ENCODE assay signal across 18 cellular contexts in the genomic region with DNA sequence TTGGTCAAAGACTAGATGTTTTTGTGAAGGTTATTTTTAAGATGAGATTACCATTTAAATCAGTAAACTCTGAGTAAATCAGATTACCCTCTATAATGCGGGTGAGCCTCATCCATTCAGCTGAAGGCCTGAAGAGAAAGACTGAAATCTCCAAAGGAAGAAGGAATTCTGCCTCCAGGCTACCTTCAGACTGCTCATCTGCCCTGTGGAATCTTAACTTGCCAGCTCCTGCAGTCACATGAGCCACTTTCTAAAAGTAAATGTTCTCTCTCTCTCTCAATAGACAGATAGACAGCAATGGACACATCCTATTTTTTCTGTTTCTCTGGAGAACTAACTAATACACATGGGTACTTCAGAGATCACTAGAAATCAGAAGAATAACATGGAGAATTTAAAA.
"Had no signal": no experiment of that assay in that cellular context is flagged by ENCODE, and none has a peak within 500 bp of the region (broad histone marks: within the 10 kb centered on the region; RNA-seq: fewer than 3 reads in every experiment).

No MANE protein-coding gene starts in this region.

- ATAC-seq: esophagus mucosa; left colon; left ventricle myocardium superior; naive thymus-derived CD8-positive, alpha-beta T cell had no signal

- H3K27me3 ChIP-seq: dorsolateral prefrontal cortex, neutrophil, right atrium auricular region, sigmoid colon had no signal

- H3K27me3 Mint-ChIP-seq: type B pancreatic cell had no signal

- DNase-seq: cortex of kidney; dorsolateral prefrontal cortex; effector CD8-positive, alpha-beta T cell; immature natural killer cell; left colon; left ventricle myocardium superior; mesenchymal stem cell; naive thymus-derived CD8-positive, alpha-beta T cell; posterior cingulate gyrus; sigmoid colon; stimulated activated CD4-positive, alpha-beta T cell treated with anti-CD3 and anti-CD28 coated beads, Interleukin-12 subunit alpha, Interleukin-12 subunit beta, amount 100 ng/mL, for 4 hours; stimulated activated naive CD4-positive, alpha-beta T cell treated with Interleukin-2 at 50 U/mL for 16 hours had no signal

- H3K36me3 Mint-ChIP-seq: immature natural killer cell; naive thymus-derived CD8-positive, alpha-beta T cell had no signal

- H3K36me3 ChIP-seq: neutrophil, right atrium auricular region, sigmoid colon had no signal

- H3K4me3 ChIP-seq: dorsolateral prefrontal cortex, lung, right atrium auricular region, sigmoid colon, skin epidermis had no signal

- H3K9me3 ChIP-seq: neutrophil, right atrium auricular region, sigmoid colon had no signal

- H3K4me1 ChIP-seq: right atrium auricular region, sigmoid colon had no signal

- H3K27ac ChIP-seq: neutrophil, right atrium auricular region, sigmoid colon, skin epidermis had no signal

- H3K27ac Mint-ChIP-seq: immature natural killer cell; naive thymus-derived CD8-positive, alpha-beta T cell; type B pancreatic cell had no signal

- H3K4me3 Mint-ChIP-seq: immature natural killer cell; naive thymus-derived CD8-positive, alpha-beta T cell; type B pancreatic cell had no signal

- H3K4me1 Mint-ChIP-seq: immature natural killer cell; naive thymus-derived CD8-positive, alpha-beta T cell had no signal
